Comparison of ENCODE assay signal across 19 cellular contexts in the genomic region with DNA sequence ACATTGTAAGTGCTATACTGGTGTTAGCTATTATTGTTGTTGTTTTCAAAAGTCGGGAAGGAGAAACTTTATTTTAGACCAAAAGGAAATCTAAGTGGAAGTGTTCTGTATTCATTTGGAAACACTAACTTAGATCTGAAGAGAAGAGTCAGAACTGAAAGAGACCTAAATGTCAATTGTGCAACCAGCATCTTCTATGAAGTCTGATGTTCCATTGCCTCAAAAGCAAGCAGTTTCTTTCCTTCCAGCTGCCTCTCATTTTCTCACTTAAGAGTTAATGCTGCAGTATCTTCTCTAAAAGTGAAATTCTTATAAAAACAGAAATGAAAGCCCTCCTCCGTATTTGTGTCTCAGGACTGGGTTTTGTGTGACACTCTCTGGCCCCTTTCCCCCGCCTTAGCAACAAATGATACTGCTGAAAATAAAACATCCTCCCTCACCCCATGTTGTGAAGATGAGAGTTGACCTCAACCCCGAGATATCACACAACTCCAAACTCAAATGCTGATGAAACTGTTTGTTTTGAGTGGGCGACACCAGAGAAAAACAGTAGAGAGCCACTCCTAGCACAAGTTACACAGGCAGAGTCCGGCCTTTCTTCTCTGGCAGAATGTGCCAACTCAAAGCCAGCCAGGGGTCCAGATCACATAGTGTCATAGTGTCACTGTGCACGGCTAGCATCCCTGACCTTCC. TPM values are rescaled to one million over a fixed set of nuclear protein-coding genes. Genes with fewer than 3 reads are reported as not detected.
DNase-seq lines count a peak whose midpoint lies in the region; TF ChIP-seq lines count a peak whose summit lies in the region.
"Had no signal": no experiment of that assay in that cellular context is flagged by ENCODE, and none has a peak within 500 bp of the region (broad histone marks: within the 10 kb centered on the region; RNA-seq: fewer than 3 reads in every experiment).

No MANE protein-coding gene starts in this region.

- H3K36me3 Mint-ChIP-seq in nephron (ENCODE audit: low read depth): no peaks in the 10 kb centered on the region
- H3K36me3 Mint-ChIP-seq: CD4-positive, alpha-beta memory T cell had no signal

- peaks cover 11% of the 10 kb centered on the region for H3K27me3 Mint-ChIP-seq in nephron (ENCODE audit: low read depth)

- H3K4me3 Mint-ChIP-seq in nephron: no peak overlapping the region
- H3K4me3 Mint-ChIP-seq: CD4-positive, alpha-beta memory T cell had no signal

- H3K27ac ChIP-seq in HUES6 (ENCODE audit: low read depth, low read length) (0 out of 2 replicates have a peak overlapping the region, but pooled peaks have one; percentile 20), prostate gland (no peak overlapping the region)
- H3K27ac ChIP-seq: skin epidermis had no signal

- 65% methylated on average over 7 of the region's 7 CpGs for WGBS in prostate gland

- peak overlapping the region; percentile 76 to 85 (median 82) for H3K27ac Mint-ChIP-seq in nephron
- H3K27ac Mint-ChIP-seq: CD4-positive, alpha-beta memory T cell had no signal

- H3K9me3 Mint-ChIP-seq in nephron: peaks cover 2% of the 10 kb centered on the region

- H3K9me3 ChIP-seq in HUES6 (ENCODE audit: control insufficient read depth, insufficient read depth, low read depth, low read length) (peaks cover 11% of the 10 kb centered on the region; the same call in 1 of the 2 replicates), prostate gland (no peaks in the 10 kb centered on the region)

- TF ChIP-seq CTCF in GM13976 (IDR thresholded peaks at IDR 0.05; ENCODE audit: borderline replicate concordance, control extremely low read depth, extremely low read depth, insufficient read depth, missing control alignments) (no peak), choroid plexus epithelial cell (conservative IDR thresholded peaks at IDR 0.05; ENCODE audit: low read depth, low read length) (no peak), nephron (IDR thresholded peaks at IDR 0.05; ENCODE audit: unreplicated experiment in 3 of 3) (no peak), prostate gland (IDR thresholded peaks at IDR 0.05) (no peak)

- H3K4me3 ChIP-seq in HUES6 (ENCODE audit: low read depth, low read length) (no peak overlapping the region; the same call in 1 of the 2 replicates), choroid plexus epithelial cell (ENCODE audit: low read depth, low read length) (no peak overlapping the region), prostate gland (no peak overlapping the region)
- H3K4me3 ChIP-seq: skin epidermis had no signal

- H3K4me1 Mint-ChIP-seq in nephron: peaks cover 21% of the 10 kb centered on the region

- no peak for TF ChIP-seq POLR2A in prostate gland (IDR thresholded peaks at IDR 0.05)

- H3K27me3 ChIP-seq in HUES6 (ENCODE audit: control insufficient read depth, insufficient read depth, low read length) (no peaks in the 10 kb centered on the region), prostate gland (replicated peaks; ENCODE audit: insufficient read depth) (no peaks in the 10 kb centered on the region)

- in situ Hi-C loops in GM13976 (cut with MboI; ENCODE audit: low sequenced_read_pairs, unreplicated experiment): loop anchor here (25.0 kb wide), 1 partner anchor 103 kb away; no protein-coding TSS in a partner anchor

- intact Hi-C loops in prostate gland (cut with DNase I): no loop called here

- H3K36me3 ChIP-seq in HUES6 (ENCODE audit: control insufficient read depth, insufficient read depth, low read length): no peaks in the 10 kb centered on the region
- H3K36me3 ChIP-seq in prostate gland: no peaks in the 10 kb centered on the region

- DNase-seq in GM13976 (ENCODE audit: low spot score): peak; percentile 66
- peak; percentile 54 for DNase-seq in choroid plexus epithelial cell (ENCODE audit: low read depth)
- no peak for DNase-seq in retina
- no peak for DNase-seq in RPMI8226
- DNase-seq in DMS114 treated with DMSO at 0.1 percent for 48 hours (lab: John Stamatoyannopoulos, UW; ENCODE audit: unreplicated experiment): no peak
- no peak for DNase-seq in prostate gland (ENCODE audit: low spot score)
- DNase-seq: activated CD4-positive, CD25-positive, alpha-beta regulatory T cell treated with anti-CD3 and anti-CD28 coated beads, Interleukin-2, amount 50 U/mL, for 72 hours; activated effector memory CD4-positive, alpha-beta T cell treated with anti-CD3 and anti-CD28 coated beads, Interleukin-2, amount 50 U/mL, for 16 hours; CD4-positive, alpha-beta memory T cell; DMS79; hippocampal formation; IMR-90; NCI-H1436 had no signal

- peak overlapping the region; percentile 18 for H3K9ac ChIP-seq in HUES6 (ENCODE audit: low read length)

- H3K4me1 ChIP-seq in HUES6 (ENCODE audit: control insufficient read depth, insufficient read depth, low read length): peaks cover 29% of the 10 kb centered on the region
- no peaks in the 10 kb centered on the region for H3K4me1 ChIP-seq in prostate gland (replicated peaks)

RNA-seq across cellular contexts. Expression of a gene that starts 48.9 kb away (rescaled TPM):
- total RNA-seq in prostate gland: 1 to 10 TPM; 1.2 to 1.4 TPM
- total RNA-seq: CD4-positive, alpha-beta memory T cell; lung microvascular endothelial cell; MCF 10A; OCI-LY7 had no signal

RNA-seq across cellular contexts. Expression of a gene that starts 52.0 kb away (rescaled TPM):
- total RNA-seq in prostate gland: 1 to 10 TPM in 1 of 2 donors, not detected in 1; 4.4 TPM
- total RNA-seq: CD4-positive, alpha-beta memory T cell; IMR-90; lung microvascular endothelial cell; MCF 10A had no signal

Comparison
In these comparisons a context has a peak if more than half of its experiments do, and no peak if none do; other contexts are left out.
1. DNase-seq: peak in GM13976 (single experiment) and choroid plexus epithelial cell (single experiment); none in retina (single experiment), RPMI8226 (single experiment), DMS114 treated with DMSO at 0.1 percent for 48 hours (single experiment) and prostate gland (single experiment).